Comparison of ENCODE assay signal across 17 cellular contexts in genomic region chr18:55086931-55087330, GRCh38.
DNase-seq lines count a peak whose midpoint lies in the region; ATAC-seq and TF ChIP-seq lines count a peak whose summit lies in the region.
"Had no signal": no experiment of that assay in that cellular context is flagged by ENCODE, and none has a peak within 500 bp of the region (broad histone marks: within the 10 kb centered on the region; RNA-seq: fewer than 3 reads in every experiment).

No MANE protein-coding gene starts in this region.

- H3K4me2 ChIP-seq in Karpas-422 (ENCODE audit: low read depth, low read length, poor library complexity, severe bottlenecking) = no peak overlapping the region
- H3K4me2 ChIP-seq: BLaER1 had no signal

- H3K27ac ChIP-seq in WERI-Rb-1 (no peak overlapping the region), Karpas-422 (ENCODE audit: low read length) (no peak overlapping the region)
- H3K27ac ChIP-seq: 22Rv1, BLaER1, GM23248 had no signal

- H3K36me3 Mint-ChIP-seq in activated B cell treated with CpG ODN at 0.5 μM for 24 hours (ENCODE audit: low read depth) = no peaks in the 10 kb centered on the region
- no peaks in the 10 kb centered on the region for H3K36me3 Mint-ChIP-seq in nephron progenitor cell (ENCODE audit: low read depth)
- H3K36me3 Mint-ChIP-seq: CD8-positive, alpha-beta memory T cell; IgD-negative memory B cell had no signal

- POLR2A ChIA-PET in activated B cell treated with CpG ODN at 0.5 μM for 24 hours (lab: Charles Lee) = interaction anchor here (0.7 kb wide), 2 partner anchors 19 to 324 kb away, joined by 3 to 5 read pairs; no protein-coding TSS in a partner anchor

- CTCF ChIA-PET in activated B cell treated with CpG ODN at 0.5 μM for 24 hours (lab: Charles Lee) = no interaction called here

- H4K20me1 ChIP-seq in Karpas-422 (ENCODE audit: insufficient read depth, low read depth, low read length) = no peaks in the 10 kb centered on the region
- H4K20me1 ChIP-seq: BLaER1 had no signal

- no peak for ATAC-seq in activated B cell treated with CpG ODN at 0.5 μM for 24 hours (ENCODE audit: low read depth)

- TF ChIP-seq CTCF in activated B cell treated with CpG ODN at 0.5 μM for 24 hours (IDR thresholded peaks at IDR 0.05) = no peak
- TF ChIP-seq CTCF in nephron progenitor cell (IDR thresholded peaks at IDR 0.05) = no peak
- TF ChIP-seq CTCF in WERI-Rb-1 (IDR thresholded peaks at IDR 0.05; ENCODE audit: low read depth, low read length) = no peak

- H3K4me1 Mint-ChIP-seq in activated B cell treated with CpG ODN at 0.5 μM for 24 hours (peaks cover 44% of the 10 kb centered on the region), nephron progenitor cell (peaks cover 8% of the 10 kb centered on the region)
- H3K4me1 Mint-ChIP-seq: CD8-positive, alpha-beta memory T cell had no signal

- no peaks in the 10 kb centered on the region for H3K9me2 ChIP-seq in Karpas-422 (replicated peaks; ENCODE audit: insufficient read depth, low read length)

- no peaks in the 10 kb centered on the region for H3K79me2 ChIP-seq in Karpas-422 (ENCODE audit: low read length)

- H3K4me3 ChIP-seq in WERI-Rb-1 (ENCODE audit: low read depth, low read length) = no peak overlapping the region
- no peak overlapping the region for H3K4me3 ChIP-seq in Karpas-422 (ENCODE audit: low read length)
- H3K4me3 ChIP-seq: BLaER1, GM23248 had no signal

- H3K4me3 Mint-ChIP-seq in activated B cell treated with CpG ODN at 0.5 μM for 24 hours (no peak overlapping the region), nephron progenitor cell (no peak overlapping the region)
- H3K4me3 Mint-ChIP-seq: CD8-positive, alpha-beta memory T cell had no signal

- H2AFZ ChIP-seq in Karpas-422 (ENCODE audit: low read length) = no peak overlapping the region
- H2AFZ ChIP-seq: GM23248 had no signal

- H3K9ac ChIP-seq in Karpas-422 (ENCODE audit: low read length) = no peak overlapping the region
- H3K9ac ChIP-seq: BLaER1, GM23248 had no signal

- H3K4me1 ChIP-seq in Karpas-422 (ENCODE audit: low read length) = no peaks in the 10 kb centered on the region
- H3K4me1 ChIP-seq: BLaER1 had no signal

- intact Hi-C loops in activated B cell treated with CpG ODN at 0.5 μM for 24 hours (cut with micrococcal nuclease) = no loop called here

- H3K36me3 ChIP-seq in WERI-Rb-1 (no peaks in the 10 kb centered on the region), Karpas-422 (ENCODE audit: insufficient read depth, low read length) (no peaks in the 10 kb centered on the region)
- H3K36me3 ChIP-seq: BLaER1 had no signal

- peak overlapping the region; percentile 30 for H3K27ac Mint-ChIP-seq in activated B cell treated with CpG ODN at 0.5 μM for 24 hours
- peak overlapping the region; percentile 48 for H3K27ac Mint-ChIP-seq in nephron progenitor cell
- H3K27ac Mint-ChIP-seq: CD8-positive, alpha-beta memory T cell had no signal

- peak; percentile 4 for DNase-seq in DMS 273 (lab: John Stamatoyannopoulos, UW; ENCODE audit: unreplicated experiment)
- no peak for DNase-seq in DMS 273 treated with DMSO at 0.1 percent for 48 hours (lab: John Stamatoyannopoulos, UW)
- no peak for DNase-seq in activated B cell treated with CpG ODN at 0.5 μM for 24 hours
- DNase-seq in nephron progenitor cell = no peak
- no peak for DNase-seq in DMS53 treated with DMSO at 0.1 percent for 48 hours (lab: John Stamatoyannopoulos, UW; ENCODE audit: unreplicated experiment)
- no peak for DNase-seq in amygdala (lab: John Stamatoyannopoulos, UW)
- DNase-seq in WERI-Rb-1 = no peak
- DNase-seq in Karpas-422 = no peak
- DNase-seq: Caco-2; CD8-positive, alpha-beta memory T cell; DMS79 treated with DMSO at 0.1 percent for 48 hours; EL; GM23248; H7 had no signal

- no peaks in the 10 kb centered on the region for H3K27me3 Mint-ChIP-seq in activated B cell treated with CpG ODN at 0.5 μM for 24 hours
- H3K27me3 Mint-ChIP-seq in nephron progenitor cell (ENCODE audit: low read depth, poor library complexity) = no peaks in the 10 kb centered on the region
- H3K27me3 Mint-ChIP-seq: IgD-negative memory B cell had no signal

- H3K9me3 ChIP-seq in WERI-Rb-1 (ENCODE audit: severe bottlenecking) = no peaks in the 10 kb centered on the region
- no peaks in the 10 kb centered on the region for H3K9me3 ChIP-seq in Karpas-422 (ENCODE audit: low read length)
- H3K9me3 ChIP-seq: BLaER1, Caco-2 had no signal

- peaks cover 85% of the 10 kb centered on the region for H3K27me3 ChIP-seq in WERI-Rb-1 (ENCODE audit: insufficient read depth, low read depth, severe bottlenecking)
- H3K27me3 ChIP-seq in Karpas-422 (ENCODE audit: low read length) = no peaks in the 10 kb centered on the region
- H3K27me3 ChIP-seq: BLaER1 had no signal

- no peaks in the 10 kb centered on the region for H3K9me3 Mint-ChIP-seq in activated B cell treated with CpG ODN at 0.5 μM for 24 hours
- H3K9me3 Mint-ChIP-seq in nephron progenitor cell = no peaks in the 10 kb centered on the region
- H3K9me3 Mint-ChIP-seq: IgD-negative memory B cell had no signal
